In the genomic region with DNA sequence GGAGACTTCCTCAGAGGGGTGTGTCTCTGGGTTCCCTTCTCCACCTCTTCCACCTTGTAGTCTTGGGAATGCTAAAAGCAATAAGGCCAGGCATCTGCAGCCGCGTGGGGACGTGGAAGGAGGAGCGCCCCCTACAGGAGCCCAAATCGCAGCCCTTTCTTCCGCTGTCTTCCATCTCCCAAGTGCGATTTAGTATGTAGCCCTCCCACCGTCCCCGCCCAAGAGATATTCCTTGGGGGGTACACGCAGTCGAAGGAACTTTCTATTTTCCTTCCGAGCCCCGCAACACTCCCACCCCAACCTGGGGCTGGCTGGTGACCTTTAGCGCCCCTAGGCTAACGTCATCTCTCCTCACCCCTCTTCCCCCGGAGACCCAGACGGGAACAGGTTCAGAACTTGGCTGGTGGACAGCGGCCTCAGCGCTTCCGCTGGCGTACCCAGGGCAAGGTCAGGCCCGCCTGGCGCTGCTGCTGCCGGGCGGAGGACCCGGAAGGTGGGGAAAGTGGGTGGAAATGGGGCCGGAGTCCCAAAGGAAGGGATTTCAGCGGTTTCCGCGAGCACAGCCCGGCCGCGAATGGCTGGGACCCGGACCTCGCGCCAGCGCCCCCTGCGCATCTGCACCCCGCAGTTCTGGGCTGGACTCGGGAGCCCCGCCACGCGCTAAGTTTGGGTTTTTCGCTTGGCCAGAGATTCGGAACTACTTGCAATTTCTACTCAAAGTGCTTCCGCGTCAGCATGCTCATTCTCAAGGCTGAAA, we compare ENCODE assay signal across 8 cellular contexts. TPM values are rescaled to one million over a fixed set of nuclear protein-coding genes. Genes with fewer than 3 reads are reported as not detected.
A peak's percentile ranks its signal among the peaks of the same experiment; 100 is the strongest.
DNase-seq lines count a peak whose midpoint lies in the region; ATAC-seq and TF ChIP-seq lines count a peak whose summit lies in the region.

No MANE protein-coding gene starts in this region.

- H3K36me3 Mint-ChIP-seq in stimulated activated effector memory CD8-positive, alpha-beta T cell treated with anti-CD3 and anti-CD28 coated beads, Interleukin-12 subunit alpha, Interleukin-12 subunit beta, amount 100 ng/mL, for 72 hours: peaks cover 10% of the 10 kb centered on the region

- peaks cover 6% of the 10 kb centered on the region for H3K4me1 ChIP-seq in ES-I3 (ENCODE audit: insufficient read depth, low read length)
- H3K4me1 ChIP-seq in effector memory CD4-positive, alpha-beta T cell (ENCODE audit: control insufficient read depth, insufficient read depth, low read length, poor library complexity, severe bottlenecking): peaks cover 10% of the 10 kb centered on the region

- no peaks in the 10 kb centered on the region for H3K9me3 ChIP-seq in ES-I3 (ENCODE audit: control insufficient read depth, insufficient read depth, low read length)
- no peaks in the 10 kb centered on the region for H3K9me3 ChIP-seq in effector memory CD4-positive, alpha-beta T cell (ENCODE audit: control insufficient read depth, low read length)

- intact Hi-C loops in lower leg skin (cut with DNase I; ENCODE audit: low total_unique reads): no loop called here

- H3K27ac Mint-ChIP-seq in stimulated activated effector memory CD8-positive, alpha-beta T cell treated with anti-CD3 and anti-CD28 coated beads, Interleukin-12 subunit alpha, Interleukin-12 subunit beta, amount 100 ng/mL, for 72 hours: no peak overlapping the region

- H3K9ac ChIP-seq in ES-I3 (ENCODE audit: low read depth, low read length): peak overlapping the region; percentile 77

- H3K36me3 ChIP-seq in ES-I3 (ENCODE audit: insufficient read depth, low read length): no peaks in the 10 kb centered on the region
- no peaks in the 10 kb centered on the region for H3K36me3 ChIP-seq in effector memory CD4-positive, alpha-beta T cell (ENCODE audit: control insufficient read depth, insufficient read depth, low read length)

- DNase-seq in LNCaP clone FGC (ENCODE audit: low read depth): peak; percentile 21
- peak; percentile 28 for DNase-seq in SKM-1 (lab: John Stamatoyannopoulos, UW; ENCODE audit: unreplicated experiment)
- no peak for DNase-seq in effector memory CD4-positive, alpha-beta T cell
- DNase-seq in lower leg skin (ENCODE audit: low spot score in 2 of 2): peak; percentile 23 to 89
- peak in 1 of 2 donors; percentile 65 for DNase-seq in stimulated activated effector memory CD8-positive, alpha-beta T cell treated with anti-CD3 and anti-CD28 coated beads, Interleukin-12 subunit alpha, Interleukin-12 subunit beta, amount 100 ng/mL, for 72 hours (ENCODE audit: low spot score in 2 of 2)
- DNase-seq in NK-92 (lab: John Stamatoyannopoulos, UW; ENCODE audit: unreplicated experiment): no peak

- no peak for TF ChIP-seq POLR2A in lower leg skin (IDR thresholded peaks at IDR 0.05)

- H3K4me3 Mint-ChIP-seq in stimulated activated effector memory CD8-positive, alpha-beta T cell treated with anti-CD3 and anti-CD28 coated beads, Interleukin-12 subunit alpha, Interleukin-12 subunit beta, amount 100 ng/mL, for 72 hours: peak overlapping the region; percentile 52

- peak overlapping the region; percentile 62 for H3K4me3 ChIP-seq in LNCaP clone FGC (ENCODE audit: low read depth, low read length)
- H3K4me3 ChIP-seq in effector memory CD4-positive, alpha-beta T cell (ENCODE audit: insufficient read depth, low read depth, low read length, poor library complexity, severe bottlenecking): peak overlapping the region; percentile 48
- peak overlapping the region; percentile 46 for H3K4me3 ChIP-seq in lower leg skin (ENCODE audit: low read depth, poor library complexity, severe bottlenecking)

- H3K27me3 ChIP-seq in effector memory CD4-positive, alpha-beta T cell (replicated peaks; ENCODE audit: control insufficient read depth, insufficient read depth, low read length, poor library complexity, severe bottlenecking): peaks cover 54% of the 10 kb centered on the region

- peak; percentile 47 for ATAC-seq in GM21576 (IDR thresholded peaks at IDR 0.05; ENCODE audit: unreplicated experiment)
- peak; percentile 69 for ATAC-seq in stimulated activated effector memory CD8-positive, alpha-beta T cell treated with anti-CD3 and anti-CD28 coated beads, Interleukin-12 subunit alpha, Interleukin-12 subunit beta, amount 100 ng/mL, for 72 hours

- H3K9me3 Mint-ChIP-seq in stimulated activated effector memory CD8-positive, alpha-beta T cell treated with anti-CD3 and anti-CD28 coated beads, Interleukin-12 subunit alpha, Interleukin-12 subunit beta, amount 100 ng/mL, for 72 hours: peaks cover 6% of the 10 kb centered on the region

- WGBS in lower leg skin, 2 donors: 1% methylated on average over 45 to 47 of the region's 47 CpGs

- H3K27ac ChIP-seq in effector memory CD4-positive, alpha-beta T cell (ENCODE audit: insufficient read depth, low read length, poor library complexity, severe bottlenecking): no peak overlapping the region

- TF ChIP-seq CTCF in LNCaP clone FGC (IDR thresholded peaks at IDR 0.05; ENCODE audit: control insufficient read depth, extremely low read depth, insufficient read depth) (no peak), lower leg skin (IDR thresholded peaks at IDR 0.05) (no peak)

- H3K4me1 Mint-ChIP-seq in stimulated activated effector memory CD8-positive, alpha-beta T cell treated with anti-CD3 and anti-CD28 coated beads, Interleukin-12 subunit alpha, Interleukin-12 subunit beta, amount 100 ng/mL, for 72 hours: peaks cover 20% of the 10 kb centered on the region

RNA-seq across cellular contexts. Expression of a gene that starts 2.1 kb away (rescaled TPM):
- total RNA-seq in lower leg skin: under 1 TPM in 2 of 4 donors, not detected in 2; 0.04 to 0.84 TPM

Comparison
In these comparisons a context has a peak if more than half of its experiments do, and no peak if none do; other contexts are left out.
1. DNase-seq: peak in LNCaP clone FGC (single experiment), SKM-1 (single experiment) and lower leg skin (2 of 2); none in effector memory CD4-positive, alpha-beta T cell (0 of 3) and NK-92 (single experiment).
2. Peak in every context shown above with its lines, with median percentiles within 50 percentile points of each other: H3K4me3 ChIP-seq.